Comparison of ENCODE assay signal across 2 cellular contexts in the genomic region with DNA sequence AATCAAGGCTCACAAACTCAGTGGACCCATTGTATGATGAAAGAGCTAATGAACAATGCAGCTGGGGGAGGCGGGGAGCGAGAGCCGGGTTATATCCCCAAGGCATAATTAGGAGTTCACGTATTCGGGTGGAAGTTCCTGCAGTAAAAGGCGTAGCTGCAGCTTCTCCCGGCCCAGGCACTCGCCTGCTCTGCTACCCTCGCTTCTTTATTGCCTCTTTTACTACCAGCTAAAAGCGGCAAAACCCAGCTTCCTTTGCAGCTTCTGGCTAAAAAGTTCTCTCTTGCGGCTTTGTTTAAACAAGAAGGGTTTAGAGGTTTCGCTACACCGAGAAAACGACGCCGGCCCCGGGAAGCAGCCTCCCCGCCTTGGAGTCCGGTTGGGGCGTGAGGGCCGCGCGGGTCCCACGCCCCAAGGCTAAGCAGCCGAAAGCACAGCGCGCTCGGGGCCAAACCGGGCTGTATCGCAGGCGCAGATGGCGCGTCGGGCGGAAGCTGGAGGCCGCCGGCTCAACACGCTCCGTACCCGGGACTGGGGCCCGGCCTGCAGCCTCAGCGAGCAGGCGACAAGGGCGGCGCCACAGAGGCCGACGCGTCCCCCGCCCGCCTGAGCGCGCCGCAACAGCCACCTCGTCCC.
A peak's percentile ranks its signal among the peaks of the same experiment; 100 is the strongest.
TF ChIP-seq lines count a peak whose summit lies in the region.

No MANE protein-coding gene starts in this region.

TF ChIP-seq in HCT116, 20 proteins besides CTCF, POLR2A, EP300 and RAD21:
- TF ChIP-seq SP1 (IDR thresholded peaks at IDR 0.05; ENCODE audit: low read depth) (no peak), ZNF274 (IDR thresholded peaks at IDR 0.05; ENCODE audit: low read depth, low read length) (no peak), POLR2AphosphoS5 (IDR thresholded peaks at IDR 0.05; ENCODE audit: low read depth, low read length) (peak; percentile 88), REST (IDR thresholded peaks at IDR 0.05; ENCODE audit: low read depth) (no peak), ZFX (IDR thresholded peaks at IDR 0.05) (peak; percentile 79), EZH2phosphoT487 (IDR thresholded peaks at IDR 0.05; ENCODE audit: borderline replicate concordance) (no peak), SIN3A (IDR thresholded peaks at IDR 0.05; ENCODE audit: low read depth) (peak; percentile 89), TCF7L2 (IDR thresholded peaks at IDR 0.05; ENCODE audit: borderline replicate concordance, extremely low read depth, insufficient read depth, insufficient read length) (peak; percentile 48)

TF ChIP-seq in HepG2, 621 proteins besides CTCF, POLR2A, EP300 and RAD21 (continues in another document):
- peak; percentile 53; the same call in 1 of the 2 replicates for TF ChIP-seq KDM3A (CRISPR knock-in tag; IDR thresholded peaks at IDR 0.05; ENCODE audit: low read depth)
- no peak for TF ChIP-seq ELF1 (CRISPR knock-in tag; IDR thresholded peaks at IDR 0.05)
- peak; percentile 12; the same call in 1 of the 2 replicates for TF ChIP-seq ZNF205 (CRISPR knock-in tag; IDR thresholded peaks at IDR 0.05)
- TF ChIP-seq KDM2A (CRISPR knock-in tag; IDR thresholded peaks at IDR 0.05; ENCODE audit: borderline replicate concordance, low read depth) = peak; percentile 77
- TF ChIP-seq ZNF160 (CRISPR knock-in tag; IDR thresholded peaks at IDR 0.05) = peak; percentile 53; the same call in 1 of the 2 replicates
- TF ChIP-seq, protein P1, sequence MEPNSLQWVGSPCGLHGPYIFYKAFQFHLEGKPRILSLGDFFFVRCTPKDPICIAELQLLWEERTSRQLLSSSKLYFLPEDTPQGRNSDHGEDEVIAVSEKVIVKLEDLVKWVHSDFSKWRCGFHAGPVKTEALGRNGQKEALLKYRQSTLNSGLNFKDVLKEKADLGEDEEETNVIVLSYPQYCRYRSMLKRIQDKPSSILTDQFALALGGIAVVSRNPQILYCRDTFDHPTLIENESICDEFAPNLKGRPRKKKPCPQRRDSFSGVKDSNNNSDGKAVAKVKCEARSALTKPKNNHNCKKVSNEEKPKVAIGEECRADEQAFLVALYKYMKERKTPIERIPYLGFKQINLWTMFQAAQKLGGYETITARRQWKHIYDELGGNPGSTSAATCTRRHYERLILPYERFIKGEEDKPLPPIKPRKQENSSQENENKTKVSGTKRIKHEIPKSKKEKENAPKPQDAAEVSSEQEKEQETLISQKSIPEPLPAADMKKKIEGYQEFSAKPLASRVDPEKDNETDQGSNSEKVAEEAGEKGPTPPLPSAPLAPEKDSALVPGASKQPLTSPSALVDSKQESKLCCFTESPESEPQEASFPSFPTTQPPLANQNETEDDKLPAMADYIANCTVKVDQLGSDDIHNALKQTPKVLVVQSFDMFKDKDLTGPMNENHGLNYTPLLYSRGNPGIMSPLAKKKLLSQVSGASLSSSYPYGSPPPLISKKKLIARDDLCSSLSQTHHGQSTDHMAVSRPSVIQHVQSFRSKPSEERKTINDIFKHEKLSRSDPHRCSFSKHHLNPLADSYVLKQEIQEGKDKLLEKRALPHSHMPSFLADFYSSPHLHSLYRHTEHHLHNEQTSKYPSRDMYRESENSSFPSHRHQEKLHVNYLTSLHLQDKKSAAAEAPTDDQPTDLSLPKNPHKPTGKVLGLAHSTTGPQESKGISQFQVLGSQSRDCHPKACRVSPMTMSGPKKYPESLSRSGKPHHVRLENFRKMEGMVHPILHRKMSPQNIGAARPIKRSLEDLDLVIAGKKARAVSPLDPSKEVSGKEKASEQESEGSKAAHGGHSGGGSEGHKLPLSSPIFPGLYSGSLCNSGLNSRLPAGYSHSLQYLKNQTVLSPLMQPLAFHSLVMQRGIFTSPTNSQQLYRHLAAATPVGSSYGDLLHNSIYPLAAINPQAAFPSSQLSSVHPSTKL (CRISPR knock-in tag; IDR thresholded peaks at IDR 0.05) = peak; percentile 29; the same call in 1 of the 2 replicates
- TF ChIP-seq, protein P2, sequence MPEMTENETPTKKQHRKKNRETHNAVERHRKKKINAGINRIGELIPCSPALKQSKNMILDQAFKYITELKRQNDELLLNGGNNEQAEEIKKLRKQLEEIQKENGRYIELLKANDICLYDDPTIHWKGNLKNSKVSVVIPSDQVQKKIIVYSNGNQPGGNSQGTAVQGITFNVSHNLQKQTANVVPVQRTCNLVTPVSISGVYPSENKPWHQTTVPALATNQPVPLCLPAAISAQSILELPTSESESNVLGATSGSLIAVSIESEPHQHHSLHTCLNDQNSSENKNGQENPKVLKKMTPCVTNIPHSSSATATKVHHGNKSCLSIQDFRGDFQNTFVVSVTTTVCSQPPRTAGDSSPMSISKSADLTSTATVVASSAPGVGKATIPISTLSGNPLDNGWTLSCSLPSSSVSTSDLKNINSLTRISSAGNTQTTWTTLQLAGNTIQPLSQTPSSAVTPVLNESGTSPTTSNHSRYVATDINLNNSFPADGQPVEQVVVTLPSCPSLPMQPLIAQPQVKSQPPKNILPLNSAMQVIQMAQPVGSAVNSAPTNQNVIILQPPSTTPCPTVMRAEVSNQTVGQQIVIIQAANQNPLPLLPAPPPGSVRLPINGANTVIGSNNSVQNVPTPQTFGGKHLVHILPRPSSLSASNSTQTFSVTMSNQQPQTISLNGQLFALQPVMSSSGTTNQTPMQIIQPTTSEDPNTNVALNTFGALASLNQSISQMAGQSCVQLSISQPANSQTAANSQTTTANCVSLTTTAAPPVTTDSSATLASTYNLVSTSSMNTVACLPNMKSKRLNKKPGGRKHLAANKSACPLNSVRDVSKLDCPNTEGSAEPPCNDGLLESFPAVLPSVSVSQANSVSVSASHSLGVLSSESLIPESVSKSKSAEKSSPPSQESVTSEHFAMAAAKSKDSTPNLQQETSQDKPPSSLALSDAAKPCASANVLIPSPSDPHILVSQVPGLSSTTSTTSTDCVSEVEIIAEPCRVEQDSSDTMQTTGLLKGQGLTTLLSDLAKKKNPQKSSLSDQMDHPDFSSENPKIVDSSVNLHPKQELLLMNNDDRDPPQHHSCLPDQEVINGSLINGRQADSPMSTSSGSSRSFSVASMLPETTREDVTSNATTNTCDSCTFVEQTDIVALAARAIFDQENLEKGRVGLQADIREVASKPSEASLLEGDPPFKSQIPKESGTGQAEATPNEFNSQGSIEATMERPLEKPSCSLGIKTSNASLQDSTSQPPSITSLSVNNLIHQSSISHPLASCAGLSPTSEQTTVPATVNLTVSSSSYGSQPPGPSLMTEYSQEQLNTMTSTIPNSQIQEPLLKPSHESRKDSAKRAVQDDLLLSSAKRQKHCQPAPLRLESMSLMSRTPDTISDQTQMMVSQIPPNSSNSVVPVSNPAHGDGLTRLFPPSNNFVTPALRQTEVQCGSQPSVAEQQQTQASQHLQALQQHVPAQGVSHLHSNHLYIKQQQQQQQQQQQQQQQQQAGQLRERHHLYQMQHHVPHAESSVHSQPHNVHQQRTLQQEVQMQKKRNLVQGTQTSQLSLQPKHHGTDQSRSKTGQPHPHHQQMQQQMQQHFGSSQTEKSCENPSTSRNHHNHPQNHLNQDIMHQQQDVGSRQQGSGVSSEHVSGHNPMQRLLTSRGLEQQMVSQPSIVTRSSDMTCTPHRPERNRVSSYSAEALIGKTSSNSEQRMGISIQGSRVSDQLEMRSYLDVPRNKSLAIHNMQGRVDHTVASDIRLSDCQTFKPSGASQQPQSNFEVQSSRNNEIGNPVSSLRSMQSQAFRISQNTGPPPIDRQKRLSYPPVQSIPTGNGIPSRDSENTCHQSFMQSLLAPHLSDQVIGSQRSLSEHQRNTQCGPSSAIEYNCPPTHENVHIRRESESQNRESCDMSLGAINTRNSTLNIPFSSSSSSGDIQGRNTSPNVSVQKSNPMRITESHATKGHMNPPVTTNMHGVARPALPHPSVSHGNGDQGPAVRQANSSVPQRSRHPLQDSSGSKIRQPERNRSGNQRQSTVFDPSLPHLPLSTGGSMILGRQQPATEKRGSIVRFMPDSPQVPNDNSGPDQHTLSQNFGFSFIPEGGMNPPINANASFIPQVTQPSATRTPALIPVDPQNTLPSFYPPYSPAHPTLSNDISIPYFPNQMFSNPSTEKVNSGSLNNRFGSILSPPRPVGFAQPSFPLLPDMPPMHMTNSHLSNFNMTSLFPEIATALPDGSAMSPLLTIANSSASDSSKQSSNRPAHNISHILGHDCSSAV (CRISPR knock-in tag; IDR thresholded peaks at IDR 0.05; ENCODE audit: borderline replicate concordance) = peak; percentile 62; the same call in 1 of the 2 replicates
- peak; percentile 42; the same call in 1 of the 2 replicates for TF ChIP-seq ZNF557 (CRISPR knock-in tag; IDR thresholded peaks at IDR 0.05)
- peak; percentile 12; the same call in 1 of the 2 replicates for TF ChIP-seq ZNF292 (CRISPR knock-in tag; IDR thresholded peaks at IDR 0.05; ENCODE audit: borderline replicate concordance, low read depth)
- no peak for TF ChIP-seq SKI (IDR thresholded peaks at IDR 0.05; ENCODE audit: partially characterized antibody)
- peak; percentile 72; the same call in 1 of the 2 replicates for TF ChIP-seq ZNF768 (CRISPR knock-in tag; IDR thresholded peaks at IDR 0.05)
- peak; percentile 52; the same call in 1 of the 2 replicates for TF ChIP-seq FOXP4 (CRISPR knock-in tag; IDR thresholded peaks at IDR 0.05)
- no peak for TF ChIP-seq SRSF1 (optimal IDR thresholded peaks at IDR 0.05; ENCODE audit: low read depth, low read length)
- TF ChIP-seq PAXIP1 (CRISPR knock-in tag; conservative IDR thresholded peaks at IDR 0.05) = no peak
- no peak for TF ChIP-seq TBL1XR1 (IDR thresholded peaks at IDR 0.05; ENCODE audit: borderline replicate concordance, low read length, partially characterized antibody)
